In genomic region chr6:155274533-155274932, GRCh38 we compare ENCODE assay signal across 12 cellular contexts. TPM values are rescaled to one million over a fixed set of nuclear protein-coding genes. Genes with fewer than 3 reads are reported as not detected.
DNase-seq lines count a peak whose midpoint lies in the region; ATAC-seq and TF ChIP-seq lines count a peak whose summit lies in the region.
"Had no signal": no experiment of that assay in that cellular context is flagged by ENCODE, and none has a peak within 500 bp of the region (broad histone marks: within the 10 kb centered on the region; RNA-seq: fewer than 3 reads in every experiment).

No MANE protein-coding gene starts in this region.

- TF ChIP-seq CTCF in HFFc6 (IDR thresholded peaks at IDR 0.05) (no peak), astrocyte of the cerebellum (IDR thresholded peaks at IDR 0.05; ENCODE audit: low read depth, low read length, missing control alignments) (no peak), fibroblast of villous mesenchyme (IDR thresholded peaks at IDR 0.05; ENCODE audit: insufficient read depth, low read depth, low read length) (no peak), mesothelial cell of epicardium (IDR thresholded peaks at IDR 0.05; ENCODE audit: unreplicated experiment) (no peak)

- no peaks in the 10 kb centered on the region; the same call in 1 of the 2 replicates for H3K27me3 Mint-ChIP-seq in HFFc6 (ENCODE audit: insufficient read depth)
- H3K27me3 Mint-ChIP-seq in mesothelial cell of epicardium (ENCODE audit: low read depth) = no peaks in the 10 kb centered on the region

- H3K36me3 Mint-ChIP-seq in HFFc6 (ENCODE audit: low read depth) (peaks cover 19% of the 10 kb centered on the region), mesothelial cell of epicardium (peaks cover 7% of the 10 kb centered on the region)

- peak; percentile 49 for DNase-seq in HFFc6
- DNase-seq in astrocyte of the cerebellum (ENCODE audit: low read depth) = peak; percentile 33
- DNase-seq in fibroblast of villous mesenchyme (ENCODE audit: low read depth) = peak; percentile 36
- no peak for DNase-seq in mesothelial cell of epicardium (ENCODE audit: low spot score in 2 of 2, unreplicated experiment in 2 of 2)
- no peak for DNase-seq in hypothalamus (lab: John Stamatoyannopoulos, UW)
- no peak for DNase-seq in stimulated activated naive CD4-positive, alpha-beta T cell treated with Interleukin-2 at 50 U/mL for 16 hours (lab: John Stamatoyannopoulos, UW)
- DNase-seq: hippocampal formation, Kasumi-1, small intestine had no signal

- H3K27ac Mint-ChIP-seq in HFFc6 (peak overlapping the region; percentile 85), mesothelial cell of epicardium (no peak overlapping the region)

- no peak for ATAC-seq in GM18520 (IDR thresholded peaks at IDR 0.05; ENCODE audit: unreplicated experiment)

- H3K4me3 Mint-ChIP-seq in HFFc6 (no peak overlapping the region), mesothelial cell of epicardium (no peak overlapping the region)

- H3K9me3 Mint-ChIP-seq in HFFc6 (no peaks in the 10 kb centered on the region), mesothelial cell of epicardium (no peaks in the 10 kb centered on the region)

- H3K4me3 ChIP-seq in astrocyte of the cerebellum (ENCODE audit: low read depth, low read length) (no peak overlapping the region), fibroblast of villous mesenchyme (ENCODE audit: low read depth, low read length) (no peak overlapping the region)
- H3K4me3 ChIP-seq: cardiac muscle cell had no signal

- H3K27ac ChIP-seq in temporal lobe (ENCODE audit: low read depth, low read length) = peak overlapping the region; percentile 96
- H3K27ac ChIP-seq: cardiac muscle cell had no signal

- in situ Hi-C loops in astrocyte of the cerebellum (cut with HindIII; ENCODE audit: low sequenced_read_pairs) = loop anchor here (25.0 kb wide), 1 partner anchor 337 kb away; no protein-coding TSS in a partner anchor

- H3K4me1 Mint-ChIP-seq in HFFc6 (ENCODE audit: low read depth) (peaks cover 69% of the 10 kb centered on the region), mesothelial cell of epicardium (peaks cover 18% of the 10 kb centered on the region)

RNA-seq across cellular contexts. Expression of gene CLDN20, which starts 10.7 kb away (rescaled TPM):
- total RNA-seq in HFFc6 (2021; fragmentation: NEBNext Ultra II Directional; extraction: Animal tissue kit (Norgen Biotek cat#: 25700)) = not detected
- total RNA-seq in fibroblast of villous mesenchyme (not detected in 2 replicates), temporal lobe (not detected), mesothelial cell of epicardium (not detected in 3 replicates)
- total RNA-seq: cardiac muscle cell had no signal

RNA-seq across cellular contexts. Expression of gene TFB1M, which starts 39.8 kb away (rescaled TPM):
- 10 to 100 TPM; 16.7 to 23.0 (median 21.7) TPM for total RNA-seq in HFFc6 (2021; fragmentation: NEBNext Ultra II Directional; extraction: Animal tissue kit (Norgen Biotek cat#: 25700))
- total RNA-seq in fibroblast of villous mesenchyme (29.0 and 29.8 TPM in 2 replicates), temporal lobe (14.5 TPM), mesothelial cell of epicardium (22.9 to 27.9 TPM (median 27.0 TPM) in 3 replicates)

Comparison
In these comparisons a context has a peak if more than half of its experiments do, and no peak if none do; other contexts are left out.
1. DNase-seq: peak in HFFc6 (single experiment), astrocyte of the cerebellum (single experiment) and fibroblast of villous mesenchyme (single experiment); none in mesothelial cell of epicardium (0 of 2), hypothalamus (0 of 51) and stimulated activated naive CD4-positive, alpha-beta T cell treated with Interleukin-2 at 50 U/mL for 16 hours (single experiment).